In the genomic region with DNA sequence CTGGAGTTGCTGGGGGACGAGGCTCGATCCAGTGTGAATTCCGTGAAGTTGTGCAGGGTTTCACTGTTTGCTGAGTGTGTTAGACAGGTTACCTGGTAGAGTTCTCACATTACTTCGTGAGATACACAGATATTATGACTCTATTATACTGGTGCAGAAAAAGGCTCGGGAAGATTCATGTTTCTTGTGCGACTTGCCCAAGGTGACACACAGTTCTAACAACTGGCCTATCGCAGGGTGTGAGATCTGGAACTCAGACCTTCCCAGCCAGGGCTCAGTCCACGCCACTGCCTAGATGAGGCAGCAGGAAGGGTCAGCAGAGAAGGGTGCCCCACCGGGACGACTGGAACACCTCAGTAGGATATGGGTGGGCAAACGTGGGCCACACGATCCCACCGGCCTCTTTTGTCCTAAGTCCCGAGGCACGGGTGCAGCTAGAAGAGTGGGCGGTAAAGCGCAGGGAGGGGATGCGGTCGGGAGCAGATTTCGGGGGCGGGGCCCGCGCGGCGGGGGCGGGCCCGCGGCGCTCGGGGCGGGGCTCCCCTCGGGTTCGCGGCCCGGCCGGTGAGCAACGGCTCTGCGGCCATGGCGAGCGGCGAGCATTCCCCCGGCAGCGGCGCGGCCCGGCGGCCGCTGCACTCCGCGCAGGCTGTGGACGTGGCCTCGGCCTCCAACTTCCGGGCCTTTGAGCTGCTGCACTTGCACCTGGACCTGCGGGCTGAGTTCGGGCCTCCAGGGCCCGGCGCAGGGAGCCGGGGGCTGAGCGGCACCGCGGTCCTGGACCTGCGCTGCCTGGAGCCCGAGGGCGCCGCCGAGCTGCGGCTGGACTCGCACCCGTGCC, we compare ENCODE assay signal across 8 cellular contexts. TPM values are rescaled to one million over a fixed set of nuclear protein-coding genes. Genes with fewer than 3 reads are reported as not detected.
DNase-seq lines count a peak whose midpoint lies in the region; ATAC-seq, FAIRE-seq and TF ChIP-seq lines count a peak whose summit lies in the region.

A gene with protein sequence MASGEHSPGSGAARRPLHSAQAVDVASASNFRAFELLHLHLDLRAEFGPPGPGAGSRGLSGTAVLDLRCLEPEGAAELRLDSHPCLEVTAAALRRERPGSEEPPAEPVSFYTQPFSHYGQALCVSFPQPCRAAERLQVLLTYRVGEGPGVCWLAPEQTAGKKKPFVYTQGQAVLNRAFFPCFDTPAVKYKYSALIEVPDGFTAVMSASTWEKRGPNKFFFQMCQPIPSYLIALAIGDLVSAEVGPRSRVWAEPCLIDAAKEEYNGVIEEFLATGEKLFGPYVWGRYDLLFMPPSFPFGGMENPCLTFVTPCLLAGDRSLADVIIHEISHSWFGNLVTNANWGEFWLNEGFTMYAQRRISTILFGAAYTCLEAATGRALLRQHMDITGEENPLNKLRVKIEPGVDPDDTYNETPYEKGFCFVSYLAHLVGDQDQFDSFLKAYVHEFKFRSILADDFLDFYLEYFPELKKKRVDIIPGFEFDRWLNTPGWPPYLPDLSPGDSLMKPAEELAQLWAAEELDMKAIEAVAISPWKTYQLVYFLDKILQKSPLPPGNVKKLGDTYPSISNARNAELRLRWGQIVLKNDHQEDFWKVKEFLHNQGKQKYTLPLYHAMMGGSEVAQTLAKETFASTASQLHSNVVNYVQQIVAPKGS (plus strand): TSS at position 567 of the 841 bp plus-strand sequence. CDS start 19 bp downstream, at position 586.

- dilution Hi-C loops in keratinocyte (cut with MboI; ENCODE audit: extremely low pct_ligation_motif_present, low sequenced_read_pairs): no loop called here

- no peak for FAIRE-seq in keratinocyte (lab: Jason Lieb, UNC)

- H3K9me3 Mint-ChIP-seq in activated B cell treated with CpG ODN at 0.5 μM for 24 hours: no peaks in the 10 kb centered on the region

- no peak for TF ChIP-seq CTCF in HFF-Myc (IDR thresholded peaks at IDR 0.05; ENCODE audit: low read depth, low read length, missing control alignments)
- no peak for TF ChIP-seq CTCF in activated B cell treated with CpG ODN at 0.5 μM for 24 hours (IDR thresholded peaks at IDR 0.05)
- no peak for TF ChIP-seq CTCF in keratinocyte (optimal IDR thresholded peaks at IDR 0.05 in 1 of 3, IDR thresholded peaks at IDR 0.05 in 1 of 3, conservative IDR thresholded peaks at IDR 0.05 in 1 of 3; ENCODE audit: extremely low read depth in 1 of 3, insufficient read depth in 2 of 3, low read length in 3 of 3)

- CTCF ChIA-PET in activated B cell treated with CpG ODN at 0.5 μM for 24 hours (lab: Charles Lee): interaction anchor here (0.6 kb wide), 1 partner anchor 738 kb away, joined by 3 read pairs; no protein-coding TSS in a partner anchor

- H3K36me3 Mint-ChIP-seq in activated B cell treated with CpG ODN at 0.5 μM for 24 hours (ENCODE audit: low read depth): peaks cover 7% of the 10 kb centered on the region

- peak within 1 kb of the TSS; percentile 96 for H3K4me2 ChIP-seq in keratinocyte (ENCODE audit: control insufficient read depth, extremely low read depth, insufficient read depth, low read depth, low read length)

- intact Hi-C loops in activated B cell treated with CpG ODN at 0.5 μM for 24 hours (cut with micrococcal nuclease): no loop called here

- H3K27me3 ChIP-seq in keratinocyte (ENCODE audit: control insufficient read depth, extremely low read depth, insufficient read depth, low read length): no peaks in the 10 kb centered on the region

- H3K36me3 ChIP-seq in keratinocyte (ENCODE audit: control insufficient read depth in 2 of 2, extremely low read depth in 1 of 2, insufficient read depth in 2 of 2, low read length in 2 of 2): no peaks in the 10 kb centered on the region

- H3K27ac ChIP-seq in caudate nucleus (ENCODE audit: low read depth, low read length) (peak within 1 kb of the TSS; percentile 42), keratinocyte (ENCODE audit: control insufficient read depth, insufficient read depth, low read length) (peak within 1 kb of the TSS; percentile 81)

- DNase-seq in NCI-H187 (lab: John Stamatoyannopoulos, UW) (peak; percentile 61 to 75), NCI-H187 treated with DMSO at 0.1 percent for 48 hours (lab: John Stamatoyannopoulos, UW) (no peak), HFF-Myc (ENCODE audit: extremely low read depth, low read depth) (no peak), NAMALWA (ENCODE audit: low spot score) (peak; percentile 59), activated B cell treated with CpG ODN at 0.5 μM for 24 hours (peak; percentile 75), caudate nucleus (lab: John Stamatoyannopoulos, UW) (peak in 52 of 61 donors; percentile 17 to 77 (median 49)), keratinocyte (ENCODE audit: low read depth, low spot score) (no peak)
- DNase-seq in stimulated activated CD4-positive, alpha-beta T cell treated with anti-CD3 and anti-CD28 coated beads, Interleukin-15, amount 100 ng/mL, for 1 hour (ENCODE audit: low read depth in 1 of 2, low spot score in 1 of 2): peak; percentile 51 to 61

- H3K79me2 ChIP-seq in keratinocyte (ENCODE audit: control insufficient read depth, insufficient read depth, low read length): peaks cover 30% of the 10 kb centered on the region

- H3K9ac ChIP-seq in keratinocyte (ENCODE audit: control insufficient read depth, extremely low read depth, insufficient read depth, low read length): peak within 1 kb of the TSS; percentile 80

- H3K27me3 Mint-ChIP-seq in activated B cell treated with CpG ODN at 0.5 μM for 24 hours: peaks cover 1% of the 10 kb centered on the region

- H4K20me1 ChIP-seq in keratinocyte (ENCODE audit: control insufficient read depth, extremely low read depth, insufficient read depth, low read length): no peaks in the 10 kb centered on the region

- peak within 1 kb of the TSS; percentile 94 for H3K4me3 Mint-ChIP-seq in activated B cell treated with CpG ODN at 0.5 μM for 24 hours

- no peaks in the 10 kb centered on the region for H3K9me1 ChIP-seq in keratinocyte (ENCODE audit: control insufficient read depth, extremely low read depth, insufficient read depth, low read length)

- no peaks in the 10 kb centered on the region for H3K9me3 ChIP-seq in keratinocyte (ENCODE audit: control insufficient read depth, low read depth, low read length)

- ATAC-seq in activated B cell treated with CpG ODN at 0.5 μM for 24 hours (ENCODE audit: low read depth): peak; percentile 77

- H3K4me1 Mint-ChIP-seq in activated B cell treated with CpG ODN at 0.5 μM for 24 hours: peaks cover 19% of the 10 kb centered on the region

- peak within 1 kb of the TSS; percentile 95 for H2AFZ ChIP-seq in keratinocyte (ENCODE audit: control insufficient read depth, low read length)

- POLR2A ChIA-PET in activated B cell treated with CpG ODN at 0.5 μM for 24 hours (lab: Charles Lee): interaction anchor here (0.6 to 2.3 kb wide), 6 partner anchors 10 to 945 kb away, joined by 3 to 16 read pairs (median 3); a partner anchor contains a TSS

- H3K4me1 ChIP-seq in keratinocyte (ENCODE audit: control insufficient read depth, extremely low read depth, insufficient read depth, low read length): peaks cover 34% of the 10 kb centered on the region

- H3K27ac Mint-ChIP-seq in activated B cell treated with CpG ODN at 0.5 μM for 24 hours: peak within 1 kb of the TSS; percentile 81

- H3K4me3 ChIP-seq in HFF-Myc (replicated peaks; ENCODE audit: low read depth, low read length) (peak within 1 kb of the TSS; percentile 54), keratinocyte (ENCODE audit: control insufficient read depth in 2 of 3, extremely low read depth in 1 of 3, insufficient read depth in 2 of 3, low read depth in 1 of 3, low read length in 3 of 3) (peak within 1 kb of the TSS; percentile 86 to 95 (median 90))

RNA-seq across cellular contexts. Expression of the gene that starts here (rescaled TPM):
- total RNA-seq in activated B cell treated with CpG ODN at 0.5 μM for 24 hours: 37.3 and 38.3 TPM in 2 replicates
- 35.4 to 63.0 TPM (median 59.8 TPM) in 3 replicates for polyA plus RNA-seq in keratinocyte
- polyA plus RNA-seq in keratinocyte (2011; ENCODE audit: low read depth): 32.3 TPM
- 46.5 and 51.2 TPM in 2 replicates for polyA plus RNA-seq in keratinocyte (2011; cell fraction: cytosol; rRNA removed)
- 71.9 and 75.9 TPM in 2 replicates for polyA plus RNA-seq in keratinocyte (2011; cell fraction: nucleus; rRNA removed)
- polyA plus RNA-seq in keratinocyte (2012; ENCODE audit: low replicate concordance): 66.8 and 71.1 TPM in 2 replicates
- 53.5 to 133 TPM (median 56.0 TPM) in 3 replicates for polyA minus RNA-seq in keratinocyte
- polyA minus RNA-seq in keratinocyte (2011; cell fraction: cytosol; rRNA and poly(A)+ RNA removed): 46.4 TPM
- 29.3 and 37.8 TPM in 2 replicates for polyA minus RNA-seq in keratinocyte (2011; cell fraction: nucleus; rRNA and poly(A)+ RNA removed)

Comparison
In these comparisons a context has a peak if more than half of its experiments do, and no peak if none do; other contexts are left out.
1. DNase-seq: peak in NCI-H187 (2 of 2), NAMALWA (single experiment), activated B cell treated with CpG ODN at 0.5 μM for 24 hours (single experiment), caudate nucleus (52 of 61) and stimulated activated CD4-positive, alpha-beta T cell treated with anti-CD3 and anti-CD28 coated beads, Interleukin-15, amount 100 ng/mL, for 1 hour (2 of 2); none in NCI-H187 treated with DMSO at 0.1 percent for 48 hours (single experiment), HFF-Myc (single experiment) and keratinocyte (single experiment).